14 cellular contexts compared by ENCODE assay signal in the genomic region with DNA sequence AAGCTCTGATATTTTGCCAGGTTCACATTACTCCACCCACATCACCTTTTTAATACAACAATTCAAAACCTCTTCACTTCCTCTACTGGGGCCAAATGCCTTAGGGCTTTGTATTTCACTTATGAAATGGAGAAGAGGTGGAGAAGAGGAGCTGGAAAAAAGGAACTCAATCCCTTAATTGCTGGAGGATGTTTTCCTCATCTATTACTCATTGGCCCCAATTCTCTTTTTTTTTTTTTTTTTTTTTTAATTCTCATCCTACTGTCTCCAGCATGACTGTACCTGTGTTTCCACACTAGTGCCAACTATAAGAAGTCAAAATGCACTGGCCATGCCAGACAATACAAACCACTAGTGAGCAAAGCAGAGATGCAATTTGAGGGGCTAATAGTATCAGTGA.
"Had no signal": no experiment of that assay in that cellular context is flagged by ENCODE, and none has a peak within 500 bp of the region (broad histone marks: within the 10 kb centered on the region; RNA-seq: fewer than 3 reads in every experiment).

No MANE protein-coding gene starts in this region.

- ATAC-seq: lower lobe of right lung, pancreas had no signal

- H3K4me3 Mint-ChIP-seq: naive B cell had no signal

- DNase-seq: activated CD4-positive, alpha-beta T cell treated with anti-CD3 and anti-CD28 coated beads, Interleukin-2, amount 50 U/mL, for 1 hour; activated CD4-positive, CD25-positive, alpha-beta regulatory T cell; activated naive CD4-positive, alpha-beta T cell treated with anti-CD3 and anti-CD28 coated beads, Interleukin-2, amount 50 U/mL, for 16 hours; adrenal gland; central memory CD4-positive, alpha-beta T cell; effector memory CD4-positive, alpha-beta T cell; hypothalamus; lower lobe of right lung; naive B cell; pancreas; stimulated activated CD4-positive, alpha-beta T cell treated with anti-CD3 and anti-CD28 coated beads, Interleukin-15, amount 100 ng/mL, for 24 hours; stimulated activated CD4-positive, alpha-beta T cell treated with anti-CD3 and anti-CD28 coated beads, Interleukin-4, amount 100 ng/mL, for 24 hours; stomach had no signal

- H3K27ac Mint-ChIP-seq: activated T-helper 2 cell treated with anti-CD3 and anti-CD28 coated beads, Interferon-gamma antibody, Interleukin-2, Interleukin-4, amounts not matched to agents 10 μg/mL and 5 μg/mL and 100 μg/mL, durations not matched to agents 14 hours and 24 hours and 36 hours; naive B cell had no signal

- H3K9me3 Mint-ChIP-seq: activated T-helper 2 cell treated with anti-CD3 and anti-CD28 coated beads, Interferon-gamma antibody, Interleukin-2, Interleukin-4, amounts not matched to agents 10 μg/mL and 5 μg/mL and 100 μg/mL, durations not matched to agents 14 hours and 24 hours and 36 hours; naive B cell had no signal

- H3K27me3 Mint-ChIP-seq: naive B cell had no signal
